Comparison of ENCODE assay signal across 37 cellular contexts in the genomic region with DNA sequence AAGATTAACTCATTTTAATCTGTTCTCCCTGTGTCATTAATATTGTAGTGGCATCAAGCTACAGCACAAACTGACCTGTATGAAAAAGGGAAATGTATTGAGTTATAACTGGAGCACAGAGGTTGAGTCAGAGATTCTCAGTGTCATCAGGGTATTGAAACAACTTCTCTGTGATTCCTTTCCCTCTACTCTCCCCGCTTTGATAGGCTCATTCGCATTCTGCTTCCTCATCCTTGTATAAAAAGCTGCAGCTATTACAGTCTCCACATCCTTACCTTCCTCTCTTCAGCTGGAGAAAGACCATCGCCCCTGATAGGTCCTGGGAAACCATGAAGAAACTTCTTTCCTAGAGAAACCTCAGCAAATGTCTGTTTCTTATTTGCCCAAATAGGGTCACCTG.
"Had no signal": no experiment of that assay in that cellular context is flagged by ENCODE, and none has a peak within 500 bp of the region (broad histone marks: within the 10 kb centered on the region; RNA-seq: fewer than 3 reads in every experiment).

No MANE protein-coding gene starts in this region.

- H3K27me3 ChIP-seq: ascending aorta, cardiac muscle cell had no signal

- H3K27ac ChIP-seq: ascending aorta, cardiac muscle cell, VCaP had no signal

- H3K4me3 ChIP-seq: ascending aorta, cardiac muscle cell had no signal

- H3K4me1 ChIP-seq: ascending aorta had no signal

- H3K9me3 ChIP-seq: ascending aorta had no signal

- H3K4me3 Mint-ChIP-seq: activated CD4-positive, alpha-beta memory T cell treated with anti-CD3 and anti-CD28 coated beads, Interleukin-2, amount 10 ng/mL, durations not matched to agents 7 days and 5 days; activated CD4-positive, alpha-beta T cell treated with anti-CD3 and anti-CD28 coated beads for 36 hours; activated CD4-positive, alpha-beta T cell treated with anti-CD3 and anti-CD28 coated beads, Interleukin-2, amount 10 ng/mL, durations not matched to agents 7 days and 5 days; activated CD8-positive, alpha-beta memory T cell treated with anti-CD3 and anti-CD28 coated beads, Interleukin-2, amount 10 ng/mL, durations not matched to agents 7 days and 5 days; activated CD8-positive, alpha-beta T cell treated with anti-CD3 and anti-CD28 coated beads, Interleukin-2, amount 10 ng/mL, durations not matched to agents 7 days and 5 days; activated naive CD4-positive, alpha-beta T cell treated with anti-CD3 and anti-CD28 coated beads, Interleukin-2, amount 10 ng/mL, durations not matched to agents 7 days and 5 days; activated naive CD4-positive, alpha-beta T cell treated with anti-CD3 and anti-CD28 coated beads, Interleukin-2, amount 50 U/mL, for 24 hours; activated naive CD8-positive, alpha-beta T cell; activated naive CD8-positive, alpha-beta T cell treated with anti-CD3 and anti-CD28 coated beads, Interleukin-2, amount 10 ng/mL, durations not matched to agents 7 days and 5 days; activated naive CD8-positive, alpha-beta T cell treated with anti-CD3 and anti-CD28 coated beads, Interleukin-2, amount 50 U/mL, for 24 hours; activated T-cell treated with anti-CD3 and anti-CD28 coated beads, Interleukin-2, amount 50 U/mL, for 24 hours; brain; central memory CD8-positive, alpha-beta T cell; T-helper 1 cell treated with Interleukin-12 subunit alpha and Interleukin-12 subunit beta and Interleukin-4 antibody, amounts not matched to agents 30 μg/mL and 1 μg/mL, for 36 hours; T-helper 2 cell treated with Interferon-gamma antibody and Interleukin-4, amounts not matched to agents 5 μg/mL and 100 μg/mL, for 36 hours had no signal

- DNase-seq: activated CD4-positive, alpha-beta memory T cell treated with anti-CD3 and anti-CD28 coated beads, Interleukin-2, amount 10 ng/mL, durations not matched to agents 7 days and 5 days; activated CD4-positive, alpha-beta T cell treated with anti-CD3 and anti-CD28 coated beads for 1 hour; activated CD4-positive, alpha-beta T cell treated with anti-CD3 and anti-CD28 coated beads for 36 hours; activated CD4-positive, alpha-beta T cell treated with anti-CD3 and anti-CD28 coated beads for 48 hours; activated CD4-positive, alpha-beta T cell treated with anti-CD3 and anti-CD28 coated beads, Interleukin-2, amount 10 ng/mL, durations not matched to agents 7 days and 5 days; activated CD4-positive, alpha-beta T cell treated with anti-CD3 and anti-CD28 coated beads, Interleukin-2, amount 50 U/mL, for 48 hours; activated CD4-positive, CD25-positive, alpha-beta regulatory T cell; activated CD8-positive, alpha-beta memory T cell treated with anti-CD3 and anti-CD28 coated beads for 24 hours; activated CD8-positive, alpha-beta memory T cell treated with anti-CD3 and anti-CD28 coated beads, Interleukin-2, amount 10 ng/mL, durations not matched to agents 7 days and 5 days; activated CD8-positive, alpha-beta memory T cell treated with anti-CD3 and anti-CD28 coated beads, Interleukin-2, amount 50 U/mL, for 48 hours; activated CD8-positive, alpha-beta T cell treated with anti-CD3 and anti-CD28 coated beads, Interleukin-2, amount 10 ng/mL, durations not matched to agents 7 days and 5 days; activated effector memory CD4-positive, alpha-beta T cell treated with Interleukin-2 at 50 U/mL for 16 hours; activated gamma-delta T cell; activated naive CD4-positive, alpha-beta T cell treated with anti-CD3 and anti-CD28 coated beads, Interleukin-2, amount 10 ng/mL, durations not matched to agents 7 days and 5 days; activated naive CD4-positive, alpha-beta T cell treated with Interleukin-2 at 50 U/mL for 16 hours; activated naive CD8-positive, alpha-beta T cell treated with anti-CD3 and anti-CD28 coated beads, Interleukin-2, amount 10 ng/mL, durations not matched to agents 7 days and 5 days; activated naive CD8-positive, alpha-beta T cell treated with anti-CD3 and anti-CD28 coated beads, Interleukin-2, amount 50 U/mL, for 24 hours; activated T-cell treated with anti-CD3 and anti-CD28 coated beads, Interleukin-2, amount 50 U/mL, for 24 hours; activated T-cell treated with anti-CD3 and anti-CD28 coated beads, Interleukin-2, amount 50 U/mL, for 48 hours; amygdala; anterior cingulate cortex; caudate nucleus; cerebellar nuclear complex; T-helper 1 cell; T-helper 2 cell; T-helper 9 cell had no signal

- H3K36me3 ChIP-seq: ascending aorta, cardiac muscle cell had no signal

- H3K27ac Mint-ChIP-seq: activated CD4-positive, alpha-beta memory T cell treated with anti-CD3 and anti-CD28 coated beads, Interleukin-2, amount 10 ng/mL, durations not matched to agents 7 days and 5 days; activated CD4-positive, alpha-beta T cell treated with anti-CD3 and anti-CD28 coated beads for 36 hours; activated CD4-positive, alpha-beta T cell treated with anti-CD3 and anti-CD28 coated beads, Interleukin-2, amount 10 ng/mL, durations not matched to agents 7 days and 5 days; activated CD8-positive, alpha-beta memory T cell treated with anti-CD3 and anti-CD28 coated beads, Interleukin-2, amount 10 ng/mL, durations not matched to agents 7 days and 5 days; activated CD8-positive, alpha-beta T cell treated with anti-CD3 and anti-CD28 coated beads, Interleukin-2, amount 10 ng/mL, durations not matched to agents 7 days and 5 days; activated naive CD4-positive, alpha-beta T cell treated with anti-CD3 and anti-CD28 coated beads, Interleukin-2, amount 10 ng/mL, durations not matched to agents 7 days and 5 days; activated naive CD4-positive, alpha-beta T cell treated with anti-CD3 and anti-CD28 coated beads, Interleukin-2, amount 50 U/mL, for 24 hours; activated naive CD8-positive, alpha-beta T cell; activated naive CD8-positive, alpha-beta T cell treated with anti-CD3 and anti-CD28 coated beads, Interleukin-2, amount 10 ng/mL, durations not matched to agents 7 days and 5 days; activated naive CD8-positive, alpha-beta T cell treated with anti-CD3 and anti-CD28 coated beads, Interleukin-2, amount 50 U/mL, for 24 hours; activated T-cell treated with anti-CD3 and anti-CD28 coated beads, Interleukin-2, amount 50 U/mL, for 24 hours; activated T-helper 2 cell treated with anti-CD3 and anti-CD28 coated beads, Interferon-gamma antibody, Interleukin-2, Interleukin-4, amounts not matched to agents 10 μg/mL and 5 μg/mL and 100 μg/mL, durations not matched to agents 14 hours and 24 hours and 36 hours; T-helper 1 cell treated with Interleukin-12 subunit alpha and Interleukin-12 subunit beta and Interleukin-4 antibody, amounts not matched to agents 30 μg/mL and 1 μg/mL, for 36 hours; T-helper 2 cell treated with Interferon-gamma antibody and Interleukin-4, amounts not matched to agents 5 μg/mL and 100 μg/mL, for 36 hours had no signal

- H3K27me3 Mint-ChIP-seq: activated CD4-positive, alpha-beta memory T cell treated with anti-CD3 and anti-CD28 coated beads, Interleukin-2, amount 10 ng/mL, durations not matched to agents 7 days and 5 days; activated CD4-positive, alpha-beta T cell treated with anti-CD3 and anti-CD28 coated beads for 36 hours; activated CD4-positive, alpha-beta T cell treated with anti-CD3 and anti-CD28 coated beads, Interleukin-2, amount 10 ng/mL, durations not matched to agents 7 days and 5 days; activated CD8-positive, alpha-beta memory T cell treated with anti-CD3 and anti-CD28 coated beads, Interleukin-2, amount 10 ng/mL, durations not matched to agents 7 days and 5 days; activated naive CD4-positive, alpha-beta T cell treated with anti-CD3 and anti-CD28 coated beads, Interleukin-2, amount 10 ng/mL, durations not matched to agents 7 days and 5 days; activated naive CD4-positive, alpha-beta T cell treated with anti-CD3 and anti-CD28 coated beads, Interleukin-2, amount 50 U/mL, for 24 hours; activated naive CD8-positive, alpha-beta T cell; activated naive CD8-positive, alpha-beta T cell treated with anti-CD3 and anti-CD28 coated beads, Interleukin-2, amount 50 U/mL, for 24 hours; activated T-cell treated with anti-CD3 and anti-CD28 coated beads, Interleukin-2, amount 50 U/mL, for 24 hours; central memory CD8-positive, alpha-beta T cell had no signal

- H3K4me1 Mint-ChIP-seq: activated CD4-positive, alpha-beta memory T cell treated with anti-CD3 and anti-CD28 coated beads, Interleukin-2, amount 10 ng/mL, durations not matched to agents 7 days and 5 days; activated CD4-positive, alpha-beta T cell treated with anti-CD3 and anti-CD28 coated beads for 36 hours; activated CD4-positive, alpha-beta T cell treated with anti-CD3 and anti-CD28 coated beads, Interleukin-2, amount 10 ng/mL, durations not matched to agents 7 days and 5 days; activated CD8-positive, alpha-beta memory T cell treated with anti-CD3 and anti-CD28 coated beads, Interleukin-2, amount 10 ng/mL, durations not matched to agents 7 days and 5 days; activated naive CD4-positive, alpha-beta T cell treated with anti-CD3 and anti-CD28 coated beads, Interleukin-2, amount 10 ng/mL, durations not matched to agents 7 days and 5 days; activated naive CD4-positive, alpha-beta T cell treated with anti-CD3 and anti-CD28 coated beads, Interleukin-2, amount 50 U/mL, for 24 hours; activated naive CD8-positive, alpha-beta T cell treated with anti-CD3 and anti-CD28 coated beads, Interleukin-2, amount 10 ng/mL, durations not matched to agents 7 days and 5 days; activated naive CD8-positive, alpha-beta T cell treated with anti-CD3 and anti-CD28 coated beads, Interleukin-2, amount 50 U/mL, for 24 hours; central memory CD8-positive, alpha-beta T cell had no signal

- H3K9me3 Mint-ChIP-seq: activated CD4-positive, alpha-beta memory T cell treated with anti-CD3 and anti-CD28 coated beads, Interleukin-2, amount 10 ng/mL, durations not matched to agents 7 days and 5 days; activated CD4-positive, alpha-beta T cell treated with anti-CD3 and anti-CD28 coated beads, Interleukin-2, amount 10 ng/mL, durations not matched to agents 7 days and 5 days; activated naive CD4-positive, alpha-beta T cell treated with anti-CD3 and anti-CD28 coated beads, Interleukin-2, amount 10 ng/mL, durations not matched to agents 7 days and 5 days; activated naive CD4-positive, alpha-beta T cell treated with anti-CD3 and anti-CD28 coated beads, Interleukin-2, amount 50 U/mL, for 24 hours; activated naive CD8-positive, alpha-beta T cell treated with anti-CD3 and anti-CD28 coated beads, Interleukin-2, amount 10 ng/mL, durations not matched to agents 7 days and 5 days; activated naive CD8-positive, alpha-beta T cell treated with anti-CD3 and anti-CD28 coated beads, Interleukin-2, amount 50 U/mL, for 24 hours; activated T-cell treated with anti-CD3 and anti-CD28 coated beads, Interleukin-2, amount 50 U/mL, for 24 hours; activated T-helper 2 cell treated with anti-CD3 and anti-CD28 coated beads, Interferon-gamma antibody, Interleukin-2, Interleukin-4, amounts not matched to agents 10 μg/mL and 5 μg/mL and 100 μg/mL, durations not matched to agents 14 hours and 24 hours and 36 hours; brain; central memory CD8-positive, alpha-beta T cell; T-helper 1 cell treated with Interleukin-12 subunit alpha and Interleukin-12 subunit beta and Interleukin-4 antibody, amounts not matched to agents 30 μg/mL and 1 μg/mL, for 36 hours; T-helper 2 cell treated with Interferon-gamma antibody and Interleukin-4, amounts not matched to agents 5 μg/mL and 100 μg/mL, for 36 hours had no signal

- ATAC-seq: activated CD4-positive, alpha-beta T cell treated with anti-CD3 and anti-CD28 coated beads for 36 hours; activated CD4-positive, CD25-positive, alpha-beta regulatory T cell treated with anti-CD3 and anti-CD28 coated beads, Interleukin-2, amount 50 U/mL, for 24 hours; activated CD8-positive, alpha-beta memory T cell treated with anti-CD3 and anti-CD28 coated beads, Interleukin-2, amount 10 ng/mL, durations not matched to agents 7 days and 5 days; activated CD8-positive, alpha-beta T cell treated with anti-CD3 and anti-CD28 coated beads, Interleukin-2, amount 10 ng/mL, durations not matched to agents 7 days and 5 days; activated naive CD8-positive, alpha-beta T cell treated with anti-CD3 and anti-CD28 coated beads, Interleukin-2, amount 50 U/mL, for 24 hours had no signal

- H3K36me3 Mint-ChIP-seq: activated CD8-positive, alpha-beta memory T cell treated with anti-CD3 and anti-CD28 coated beads, Interleukin-2, amount 10 ng/mL, durations not matched to agents 7 days and 5 days; activated naive CD4-positive, alpha-beta T cell treated with anti-CD3 and anti-CD28 coated beads, Interleukin-2, amount 10 ng/mL, durations not matched to agents 7 days and 5 days; activated naive CD4-positive, alpha-beta T cell treated with anti-CD3 and anti-CD28 coated beads, Interleukin-2, amount 50 U/mL, for 24 hours; activated naive CD8-positive, alpha-beta T cell treated with anti-CD3 and anti-CD28 coated beads, Interleukin-2, amount 10 ng/mL, durations not matched to agents 7 days and 5 days; brain had no signal
